Comparison of ENCODE assay signal across 9 cellular contexts in genomic region chr5:150356575-150357284, GRCh38. TPM values are rescaled to one million over a fixed set of nuclear protein-coding genes. Genes with fewer than 3 reads are reported as not detected.
DNase-seq lines count a peak whose midpoint lies in the region; ATAC-seq lines count a peak whose summit lies in the region.
"Had no signal": no experiment of that assay in that cellular context is flagged by ENCODE, and none has a peak within 500 bp of the region (broad histone marks: within the 10 kb centered on the region; RNA-seq: fewer than 3 reads in every experiment).

No MANE protein-coding gene starts in this region.

- H3K4me3 Mint-ChIP-seq in activated T-helper 17 cell treated with anti-CD3 and anti-CD28 coated beads, Interleukin-2, amount 50 U/mL, for 72 hours: peak overlapping the region; percentile 86
- peak overlapping the region; percentile 86 to 95 (median 88) for H3K4me3 Mint-ChIP-seq in immature natural killer cell
- H3K4me3 Mint-ChIP-seq in stimulated activated naive B cell treated with anti-CD40 and anti-IgM and Interleukin-4, amounts not matched to agents 10 μg/mL and 1 μg/mL and 100 μg/mL, for 72 hours: peak overlapping the region; percentile 90 to 92

- ATAC-seq in activated T-helper 17 cell treated with anti-CD3 and anti-CD28 coated beads, Interleukin-2, amount 50 U/mL, for 72 hours (replicated peaks): no peak
- no peak for ATAC-seq in stimulated activated naive B cell treated with anti-CD40 and anti-IgM and Interleukin-4, amounts not matched to agents 10 μg/mL and 1 μg/mL and 100 μg/mL, for 72 hours (replicated peaks)
- no peak for ATAC-seq in HG03095 (IDR thresholded peaks at IDR 0.05; ENCODE audit: unreplicated experiment)

- no peaks in the 10 kb centered on the region for H3K9me3 Mint-ChIP-seq in activated T-helper 17 cell treated with anti-CD3 and anti-CD28 coated beads, Interleukin-2, amount 50 U/mL, for 72 hours
- H3K9me3 Mint-ChIP-seq in immature natural killer cell: peaks cover 0 to 1% (median 0%) of the 10 kb centered on the region in 6 donors
- H3K9me3 Mint-ChIP-seq in stimulated activated naive B cell treated with anti-CD40 and anti-IgM and Interleukin-4, amounts not matched to agents 10 μg/mL and 1 μg/mL and 100 μg/mL, for 72 hours: no peaks in the 10 kb centered on the region

- peaks cover 31% of the 10 kb centered on the region for H3K36me3 Mint-ChIP-seq in activated T-helper 17 cell treated with anti-CD3 and anti-CD28 coated beads, Interleukin-2, amount 50 U/mL, for 72 hours (ENCODE audit: low read depth)
- peaks cover 4 to 5% (median 4%) of the 10 kb centered on the region in 3 donors for H3K36me3 Mint-ChIP-seq in immature natural killer cell
- peaks cover 14 to 19% of the 10 kb centered on the region in 2 donors for H3K36me3 Mint-ChIP-seq in stimulated activated naive B cell treated with anti-CD40 and anti-IgM and Interleukin-4, amounts not matched to agents 10 μg/mL and 1 μg/mL and 100 μg/mL, for 72 hours

- H3K27me3 Mint-ChIP-seq in activated T-helper 17 cell treated with anti-CD3 and anti-CD28 coated beads, Interleukin-2, amount 50 U/mL, for 72 hours: no peaks in the 10 kb centered on the region
- H3K27me3 Mint-ChIP-seq in immature natural killer cell (ENCODE audit: low read depth in 3 of 3): peaks cover 0 to 11% (median 2%) of the 10 kb centered on the region in 3 donors
- no peaks in the 10 kb centered on the region for H3K27me3 Mint-ChIP-seq in stimulated activated naive B cell treated with anti-CD40 and anti-IgM and Interleukin-4, amounts not matched to agents 10 μg/mL and 1 μg/mL and 100 μg/mL, for 72 hours

- DNase-seq in NCI-H82 (lab: John Stamatoyannopoulos, UW) (peak; percentile 59), NCI-H82 treated with DMSO at 0.1 percent for 48 hours (lab: John Stamatoyannopoulos, UW; ENCODE audit: unreplicated experiment) (no peak), immature natural killer cell (no peak), GF-D8 (lab: John Stamatoyannopoulos, UW) (no peak)
- DNase-seq in stimulated activated naive B cell treated with anti-CD40 and anti-IgM and Interleukin-4, amounts not matched to agents 10 μg/mL and 1 μg/mL and 100 μg/mL, for 72 hours: no peak
- DNase-seq in central memory CD4-positive, alpha-beta T cell: no peak

- peak overlapping the region; percentile 82 for H3K27ac Mint-ChIP-seq in activated T-helper 17 cell treated with anti-CD3 and anti-CD28 coated beads, Interleukin-2, amount 50 U/mL, for 72 hours
- peak overlapping the region; percentile 77 to 95 (median 92) for H3K27ac Mint-ChIP-seq in immature natural killer cell
- peak overlapping the region; percentile 90 for H3K27ac Mint-ChIP-seq in stimulated activated naive B cell treated with anti-CD40 and anti-IgM and Interleukin-4, amounts not matched to agents 10 μg/mL and 1 μg/mL and 100 μg/mL, for 72 hours

- peaks cover 22% of the 10 kb centered on the region for H3K4me1 Mint-ChIP-seq in activated T-helper 17 cell treated with anti-CD3 and anti-CD28 coated beads, Interleukin-2, amount 50 U/mL, for 72 hours
- H3K4me1 Mint-ChIP-seq in immature natural killer cell: peaks cover 29 to 38% of the 10 kb centered on the region in 2 donors
- peaks cover 30 to 35% of the 10 kb centered on the region in 2 donors for H3K4me1 Mint-ChIP-seq in stimulated activated naive B cell treated with anti-CD40 and anti-IgM and Interleukin-4, amounts not matched to agents 10 μg/mL and 1 μg/mL and 100 μg/mL, for 72 hours

RNA-seq across cellular contexts. Expression of gene TCOF1, which starts 0.8 kb away (rescaled TPM):
- total RNA-seq in activated T-helper 17 cell treated with anti-CD3 and anti-CD28 coated beads, Interleukin-2, amount 50 U/mL, for 72 hours: 100 to 1,000 TPM in 1 of 2 donors, 10 to 100 TPM in 1; 55.3 to 117 TPM
- polyA plus RNA-seq in immature natural killer cell: 10 to 100 TPM in 1 of 3 donors, 1 to 10 TPM in 2; 3.2 to 21.5 (median 3.5) TPM

RNA-seq across cellular contexts. Expression of gene ARSI, which starts 54.0 kb away (rescaled TPM):
- not detected for total RNA-seq in activated T-helper 17 cell treated with anti-CD3 and anti-CD28 coated beads, Interleukin-2, amount 50 U/mL, for 72 hours
- not detected for polyA plus RNA-seq in immature natural killer cell
- total RNA-seq: activated CD8-positive, alpha-beta memory T cell treated with anti-CD3 and anti-CD28 coated beads for 36 hours had no signal

RNA-seq across cellular contexts. Expression of gene CD74, which starts 56.0 kb away (rescaled TPM):
- 100 to 1,000 TPM; 265 to 629 TPM for total RNA-seq in activated T-helper 17 cell treated with anti-CD3 and anti-CD28 coated beads, Interleukin-2, amount 50 U/mL, for 72 hours
- polyA plus RNA-seq in immature natural killer cell: 1,000 to 10,000 TPM in 2 of 3 donors, 100 to 1,000 TPM in 1; 982 to 1,268 (median 1,061) TPM
